Comparison of ENCODE assay signal across 1 cellular context in the genomic region with DNA sequence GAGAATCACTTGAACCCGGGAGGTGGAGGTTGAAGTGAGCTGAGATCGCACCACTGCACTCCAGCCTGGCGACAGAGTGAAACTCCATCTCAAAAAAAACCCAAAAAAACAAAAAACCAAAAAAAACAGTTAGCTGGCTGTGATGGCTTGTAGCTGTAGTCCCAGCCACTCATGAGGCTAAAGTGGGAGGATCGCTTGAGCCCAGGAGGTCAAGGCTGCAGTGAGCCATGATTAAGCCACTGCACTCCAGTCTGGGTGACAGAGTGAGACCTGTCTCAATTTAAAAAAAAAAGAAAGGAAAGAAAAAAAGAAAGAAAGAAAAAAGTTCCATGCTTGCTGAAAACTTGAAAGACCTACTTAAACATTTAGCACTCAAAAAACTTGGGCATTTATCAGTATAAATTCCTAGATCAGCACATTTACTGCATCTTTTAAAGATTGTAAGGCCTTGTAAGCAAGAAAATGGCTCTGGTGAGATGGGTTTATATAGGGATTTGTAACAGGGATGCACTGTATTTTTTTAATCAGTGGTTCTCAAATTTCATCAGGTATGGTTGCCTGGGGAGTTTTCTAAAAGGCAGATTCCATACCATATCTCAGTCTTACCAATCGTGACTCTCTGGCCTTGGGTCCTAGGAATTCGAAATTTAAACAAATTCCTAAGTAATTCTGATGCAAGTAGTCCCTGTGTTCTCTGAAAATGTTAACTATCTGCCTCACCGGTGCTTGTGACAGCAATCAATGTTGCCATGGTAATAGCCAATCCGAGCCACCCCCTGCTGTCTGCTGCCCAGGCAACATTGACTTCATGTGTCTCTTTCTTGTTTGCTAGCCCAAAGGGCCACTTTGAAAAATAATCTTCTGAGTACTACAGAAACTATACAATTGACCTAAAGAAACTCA.
TF ChIP-seq lines count a peak whose summit lies in the region.

No MANE protein-coding gene starts in this region.

TF ChIP-seq in H1, 55 proteins besides CTCF, POLR2A, EP300 and RAD21:
- no peak for TF ChIP-seq RBBP5 (IDR thresholded peaks at IDR 0.05; ENCODE audit: borderline replicate concordance, low read depth, low read length)
- 0 out of 2 replicates have a peak, but pooled peaks have one; percentile 77 for TF ChIP-seq TCF12 (IDR thresholded peaks at IDR 0.05; ENCODE audit: low read depth, low read length)
- no peak for TF ChIP-seq FOSL1 (IDR thresholded peaks at IDR 0.05; ENCODE audit: insufficient read depth, low read depth, low read length)
- TF ChIP-seq JUN (IDR thresholded peaks at IDR 0.05; ENCODE audit: low read depth, low read length), result no peak
- no peak for TF ChIP-seq ASH2L (IDR thresholded peaks at IDR 0.05; ENCODE audit: low read length)
- TF ChIP-seq SIRT6 (IDR thresholded peaks at IDR 0.05; ENCODE audit: low read length), result no peak
- TF ChIP-seq CREB1 (IDR thresholded peaks at IDR 0.05), result no peak
- no peak for TF ChIP-seq POU5F1 (IDR thresholded peaks at IDR 0.05; ENCODE audit: low read depth, low read length)
- TF ChIP-seq TBP (IDR thresholded peaks at IDR 0.05; ENCODE audit: low read depth, low read length), result no peak
- no peak for TF ChIP-seq PHF8 (conservative IDR thresholded peaks at IDR 0.05; ENCODE audit: low read depth, low read length)
- no peak for TF ChIP-seq CTBP2 (IDR thresholded peaks at IDR 0.05; ENCODE audit: borderline replicate concordance, insufficient read depth, insufficient read length, low read length)
- TF ChIP-seq ZNF274 (IDR thresholded peaks at IDR 0.05; ENCODE audit: borderline replicate concordance, extremely low read depth, low read length), result no peak
- peak; percentile 74; the same call in 1 of the 2 replicates for TF ChIP-seq TEAD4 (IDR thresholded peaks at IDR 0.05; ENCODE audit: low read depth, low read length)
- no peak for TF ChIP-seq CHD2 (IDR thresholded peaks at IDR 0.05; ENCODE audit: low read length)
- TF ChIP-seq GTF2F1 (IDR thresholded peaks at IDR 0.05; ENCODE audit: borderline replicate concordance, low read depth, low read length), result no peak
- peak; percentile 96 for TF ChIP-seq NANOG (IDR thresholded peaks at IDR 0.05; ENCODE audit: insufficient read depth, low read depth, low read length, poor library complexity, severe bottlenecking)
- TF ChIP-seq, protein P1, sequence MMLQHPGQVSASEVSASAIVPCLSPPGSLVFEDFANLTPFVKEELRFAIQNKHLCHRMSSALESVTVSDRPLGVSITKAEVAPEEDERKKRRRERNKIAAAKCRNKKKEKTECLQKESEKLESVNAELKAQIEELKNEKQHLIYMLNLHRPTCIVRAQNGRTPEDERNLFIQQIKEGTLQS (IDR thresholded peaks at IDR 0.05; ENCODE audit: insufficient read depth, low read depth, low read length), result no peak
- no peak for TF ChIP-seq CBX5 (IDR thresholded peaks at IDR 0.05; ENCODE audit: low read depth, low read length)
- TF ChIP-seq RXRA (IDR thresholded peaks at IDR 0.05; ENCODE audit: insufficient read depth, low read depth, low read length), result no peak
- no peak for TF ChIP-seq YY1 (IDR thresholded peaks at IDR 0.05; ENCODE audit: low read depth, low read length)
- no peak for TF ChIP-seq HDAC2 (IDR thresholded peaks at IDR 0.05; ENCODE audit: borderline replicate concordance in 1 of 2, low read depth in 2 of 2, low read length in 2 of 2)
- peak; percentile 84 for TF ChIP-seq SP1 (IDR thresholded peaks at IDR 0.05; ENCODE audit: low read depth, low read length)
- no peak for TF ChIP-seq SP2 (IDR thresholded peaks at IDR 0.05; ENCODE audit: low read length)
- no peak for TF ChIP-seq EGR1 (IDR thresholded peaks at IDR 0.05; ENCODE audit: borderline replicate concordance, low read depth, low read length)
- no peak for TF ChIP-seq TAF7 (optimal IDR thresholded peaks at IDR 0.05; ENCODE audit: borderline replicate concordance, low read depth, low read length)
- TF ChIP-seq POLR2AphosphoS5 (IDR thresholded peaks at IDR 0.05; ENCODE audit: low read depth, low read length), result no peak
- TF ChIP-seq KDM1A (IDR thresholded peaks at IDR 0.05; ENCODE audit: borderline replicate concordance, low read length), result no peak
- 0 out of 4 replicates have a peak, but pooled peaks of 1 of the 2 experiments have one; percentile 49 for TF ChIP-seq SIN3A (conservative IDR thresholded peaks at IDR 0.05 in 1 of 2, IDR thresholded peaks at IDR 0.05 in 1 of 2; ENCODE audit: low read depth in 1 of 2, low read length in 2 of 2)
- no peak for TF ChIP-seq BACH1 (IDR thresholded peaks at IDR 0.05; ENCODE audit: low read length)
- no peak for TF ChIP-seq BCL11A (IDR thresholded peaks at IDR 0.05; ENCODE audit: low read depth in 2 of 2, low read length in 2 of 2)
- TF ChIP-seq, protein P2, sequence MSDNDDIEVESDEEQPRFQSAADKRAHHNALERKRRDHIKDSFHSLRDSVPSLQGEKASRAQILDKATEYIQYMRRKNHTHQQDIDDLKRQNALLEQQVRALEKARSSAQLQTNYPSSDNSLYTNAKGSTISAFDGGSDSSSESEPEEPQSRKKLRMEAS (IDR thresholded peaks at IDR 0.05), result no peak
- TF ChIP-seq KDM4A (IDR thresholded peaks at IDR 0.05; ENCODE audit: low read depth, low read length, severe bottlenecking), result no peak
- TF ChIP-seq JUND (IDR thresholded peaks at IDR 0.05; ENCODE audit: low read length), result 0 out of 2 replicates have a peak, but pooled peaks have one; percentile 5
- TF ChIP-seq SUZ12 (IDR thresholded peaks at IDR 0.05; ENCODE audit: low read length), result no peak
- TF ChIP-seq TAF1 (IDR thresholded peaks at IDR 0.05; ENCODE audit: low read depth, low read length), result peak; percentile 43; the same call in 1 of the 2 replicates
- TF ChIP-seq, protein P3, sequence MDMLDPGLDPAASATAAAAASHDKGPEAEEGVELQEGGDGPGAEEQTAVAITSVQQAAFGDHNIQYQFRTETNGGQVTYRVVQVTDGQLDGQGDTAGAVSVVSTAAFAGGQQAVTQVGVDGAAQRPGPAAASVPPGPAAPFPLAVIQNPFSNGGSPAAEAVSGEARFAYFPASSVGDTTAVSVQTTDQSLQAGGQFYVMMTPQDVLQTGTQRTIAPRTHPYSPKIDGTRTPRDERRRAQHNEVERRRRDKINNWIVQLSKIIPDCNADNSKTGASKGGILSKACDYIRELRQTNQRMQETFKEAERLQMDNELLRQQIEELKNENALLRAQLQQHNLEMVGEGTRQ (IDR thresholded peaks at IDR 0.05; ENCODE audit: low read length), result no peak
- no peak for TF ChIP-seq CBX8 (IDR thresholded peaks at IDR 0.05; ENCODE audit: borderline replicate concordance, low read depth, low read length)
- TF ChIP-seq CEBPB (IDR thresholded peaks at IDR 0.05; ENCODE audit: low read depth, low read length), result peak; percentile 66
- TF ChIP-seq RNF2 (IDR thresholded peaks at IDR 0.05; ENCODE audit: borderline replicate concordance, low read depth, low read length, missing control alignments, poor library complexity, severe bottlenecking), result no peak
- no peak; the same call in 1 of the 2 replicates for TF ChIP-seq MAFK (IDR thresholded peaks at IDR 0.05; ENCODE audit: low read depth, low read length)
- TF ChIP-seq, protein P4, sequence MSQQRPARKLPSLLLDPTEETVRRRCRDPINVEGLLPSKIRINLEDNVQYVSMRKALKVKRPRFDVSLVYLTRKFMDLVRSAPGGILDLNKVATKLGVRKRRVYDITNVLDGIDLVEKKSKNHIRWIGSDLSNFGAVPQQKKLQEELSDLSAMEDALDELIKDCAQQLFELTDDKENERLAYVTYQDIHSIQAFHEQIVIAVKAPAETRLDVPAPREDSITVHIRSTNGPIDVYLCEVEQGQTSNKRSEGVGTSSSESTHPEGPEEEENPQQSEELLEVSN (IDR thresholded peaks at IDR 0.05), result no peak
- no peak for TF ChIP-seq CHD1 (IDR thresholded peaks at IDR 0.05; ENCODE audit: low read depth, low read length)
- TF ChIP-seq, protein P5, sequence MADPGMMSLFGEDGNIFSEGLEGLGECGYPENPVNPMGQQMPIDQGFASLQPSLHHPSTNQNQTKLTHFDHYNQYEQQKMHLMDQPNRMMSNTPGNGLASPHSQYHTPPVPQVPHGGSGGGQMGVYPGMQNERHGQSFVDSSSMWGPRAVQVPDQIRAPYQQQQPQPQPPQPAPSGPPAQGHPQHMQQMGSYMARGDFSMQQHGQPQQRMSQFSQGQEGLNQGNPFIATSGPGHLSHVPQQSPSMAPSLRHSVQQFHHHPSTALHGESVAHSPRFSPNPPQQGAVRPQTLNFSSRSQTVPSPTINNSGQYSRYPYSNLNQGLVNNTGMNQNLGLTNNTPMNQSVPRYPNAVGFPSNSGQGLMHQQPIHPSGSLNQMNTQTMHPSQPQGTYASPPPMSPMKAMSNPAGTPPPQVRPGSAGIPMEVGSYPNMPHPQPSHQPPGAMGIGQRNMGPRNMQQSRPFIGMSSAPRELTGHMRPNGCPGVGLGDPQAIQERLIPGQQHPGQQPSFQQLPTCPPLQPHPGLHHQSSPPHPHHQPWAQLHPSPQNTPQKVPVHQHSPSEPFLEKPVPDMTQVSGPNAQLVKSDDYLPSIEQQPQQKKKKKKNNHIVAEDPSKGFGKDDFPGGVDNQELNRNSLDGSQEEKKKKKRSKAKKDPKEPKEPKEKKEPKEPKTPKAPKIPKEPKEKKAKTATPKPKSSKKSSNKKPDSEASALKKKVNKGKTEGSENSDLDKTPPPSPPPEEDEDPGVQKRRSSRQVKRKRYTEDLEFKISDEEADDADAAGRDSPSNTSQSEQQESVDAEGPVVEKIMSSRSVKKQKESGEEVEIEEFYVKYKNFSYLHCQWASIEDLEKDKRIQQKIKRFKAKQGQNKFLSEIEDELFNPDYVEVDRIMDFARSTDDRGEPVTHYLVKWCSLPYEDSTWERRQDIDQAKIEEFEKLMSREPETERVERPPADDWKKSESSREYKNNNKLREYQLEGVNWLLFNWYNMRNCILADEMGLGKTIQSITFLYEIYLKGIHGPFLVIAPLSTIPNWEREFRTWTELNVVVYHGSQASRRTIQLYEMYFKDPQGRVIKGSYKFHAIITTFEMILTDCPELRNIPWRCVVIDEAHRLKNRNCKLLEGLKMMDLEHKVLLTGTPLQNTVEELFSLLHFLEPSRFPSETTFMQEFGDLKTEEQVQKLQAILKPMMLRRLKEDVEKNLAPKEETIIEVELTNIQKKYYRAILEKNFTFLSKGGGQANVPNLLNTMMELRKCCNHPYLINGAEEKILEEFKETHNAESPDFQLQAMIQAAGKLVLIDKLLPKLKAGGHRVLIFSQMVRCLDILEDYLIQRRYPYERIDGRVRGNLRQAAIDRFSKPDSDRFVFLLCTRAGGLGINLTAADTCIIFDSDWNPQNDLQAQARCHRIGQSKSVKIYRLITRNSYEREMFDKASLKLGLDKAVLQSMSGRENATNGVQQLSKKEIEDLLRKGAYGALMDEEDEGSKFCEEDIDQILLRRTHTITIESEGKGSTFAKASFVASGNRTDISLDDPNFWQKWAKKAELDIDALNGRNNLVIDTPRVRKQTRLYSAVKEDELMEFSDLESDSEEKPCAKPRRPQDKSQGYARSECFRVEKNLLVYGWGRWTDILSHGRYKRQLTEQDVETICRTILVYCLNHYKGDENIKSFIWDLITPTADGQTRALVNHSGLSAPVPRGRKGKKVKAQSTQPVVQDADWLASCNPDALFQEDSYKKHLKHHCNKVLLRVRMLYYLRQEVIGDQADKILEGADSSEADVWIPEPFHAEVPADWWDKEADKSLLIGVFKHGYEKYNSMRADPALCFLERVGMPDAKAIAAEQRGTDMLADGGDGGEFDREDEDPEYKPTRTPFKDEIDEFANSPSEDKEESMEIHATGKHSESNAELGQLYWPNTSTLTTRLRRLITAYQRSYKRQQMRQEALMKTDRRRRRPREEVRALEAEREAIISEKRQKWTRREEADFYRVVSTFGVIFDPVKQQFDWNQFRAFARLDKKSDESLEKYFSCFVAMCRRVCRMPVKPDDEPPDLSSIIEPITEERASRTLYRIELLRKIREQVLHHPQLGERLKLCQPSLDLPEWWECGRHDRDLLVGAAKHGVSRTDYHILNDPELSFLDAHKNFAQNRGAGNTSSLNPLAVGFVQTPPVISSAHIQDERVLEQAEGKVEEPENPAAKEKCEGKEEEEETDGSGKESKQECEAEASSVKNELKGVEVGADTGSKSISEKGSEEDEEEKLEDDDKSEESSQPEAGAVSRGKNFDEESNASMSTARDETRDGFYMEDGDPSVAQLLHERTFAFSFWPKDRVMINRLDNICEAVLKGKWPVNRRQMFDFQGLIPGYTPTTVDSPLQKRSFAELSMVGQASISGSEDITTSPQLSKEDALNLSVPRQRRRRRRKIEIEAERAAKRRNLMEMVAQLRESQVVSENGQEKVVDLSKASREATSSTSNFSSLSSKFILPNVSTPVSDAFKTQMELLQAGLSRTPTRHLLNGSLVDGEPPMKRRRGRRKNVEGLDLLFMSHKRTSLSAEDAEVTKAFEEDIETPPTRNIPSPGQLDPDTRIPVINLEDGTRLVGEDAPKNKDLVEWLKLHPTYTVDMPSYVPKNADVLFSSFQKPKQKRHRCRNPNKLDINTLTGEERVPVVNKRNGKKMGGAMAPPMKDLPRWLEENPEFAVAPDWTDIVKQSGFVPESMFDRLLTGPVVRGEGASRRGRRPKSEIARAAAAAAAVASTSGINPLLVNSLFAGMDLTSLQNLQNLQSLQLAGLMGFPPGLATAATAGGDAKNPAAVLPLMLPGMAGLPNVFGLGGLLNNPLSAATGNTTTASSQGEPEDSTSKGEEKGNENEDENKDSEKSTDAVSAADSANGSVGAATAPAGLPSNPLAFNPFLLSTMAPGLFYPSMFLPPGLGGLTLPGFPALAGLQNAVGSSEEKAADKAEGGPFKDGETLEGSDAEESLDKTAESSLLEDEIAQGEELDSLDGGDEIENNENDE (IDR thresholded peaks at IDR 0.05; ENCODE audit: insufficient replicate concordance, low read length), result no peak
- no peak for TF ChIP-seq SIX5 (IDR thresholded peaks at IDR 0.05; ENCODE audit: low read depth, low read length)
- TF ChIP-seq EZH2 (IDR thresholded peaks at IDR 0.05; ENCODE audit: low read depth, low read length, severe bottlenecking), result no peak
- no peak for TF ChIP-seq BRCA1 (IDR thresholded peaks at IDR 0.05; ENCODE audit: low read depth, low read length)
- TF ChIP-seq HDAC6 (IDR thresholded peaks at IDR 0.05; ENCODE audit: low read depth, low read length), result no peak
- no peak for TF ChIP-seq NRF1 (IDR thresholded peaks at IDR 0.05; ENCODE audit: low read depth, low read length)
- no peak for TF ChIP-seq KDM5A (IDR thresholded peaks at IDR 0.05; ENCODE audit: low read length)
- TF ChIP-seq SAP30 (IDR thresholded peaks at IDR 0.05; ENCODE audit: insufficient read depth, insufficient replicate concordance, low read length), result no peak
- TF ChIP-seq SRF (IDR thresholded peaks at IDR 0.05; ENCODE audit: low read depth, low read length), result no peak
- TF ChIP-seq, protein P6, sequence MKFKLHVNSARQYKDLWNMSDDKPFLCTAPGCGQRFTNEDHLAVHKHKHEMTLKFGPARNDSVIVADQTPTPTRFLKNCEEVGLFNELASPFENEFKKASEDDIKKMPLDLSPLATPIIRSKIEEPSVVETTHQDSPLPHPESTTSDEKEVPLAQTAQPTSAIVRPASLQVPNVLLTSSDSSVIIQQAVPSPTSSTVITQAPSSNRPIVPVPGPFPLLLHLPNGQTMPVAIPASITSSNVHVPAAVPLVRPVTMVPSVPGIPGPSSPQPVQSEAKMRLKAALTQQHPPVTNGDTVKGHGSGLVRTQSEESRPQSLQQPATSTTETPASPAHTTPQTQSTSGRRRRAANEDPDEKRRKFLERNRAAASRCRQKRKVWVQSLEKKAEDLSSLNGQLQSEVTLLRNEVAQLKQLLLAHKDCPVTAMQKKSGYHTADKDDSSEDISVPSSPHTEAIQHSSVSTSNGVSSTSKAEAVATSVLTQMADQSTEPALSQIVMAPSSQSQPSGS (IDR thresholded peaks at IDR 0.05; ENCODE audit: low read length), result no peak
- TF ChIP-seq GABPA (IDR thresholded peaks at IDR 0.05; ENCODE audit: borderline replicate concordance, insufficient read depth, low read length), result no peak
- TF ChIP-seq RFX5 (IDR thresholded peaks at IDR 0.05; ENCODE audit: borderline replicate concordance, low read depth, low read length), result no peak
- TF ChIP-seq SP4 (IDR thresholded peaks at IDR 0.05; ENCODE audit: low read length), result no peak
